Comparison of ENCODE assay signal across 9 cellular contexts in genomic region chr6:117548797-117549301, GRCh38. TPM values are rescaled to one million over a fixed set of nuclear protein-coding genes. Genes with fewer than 3 reads are reported as not detected.
A peak's percentile ranks its signal among the peaks of the same experiment; 100 is the strongest.
DNase-seq lines count a peak whose midpoint lies in the region; ATAC-seq and TF ChIP-seq lines count a peak whose summit lies in the region.
"Had no signal": no experiment of that assay in that cellular context is flagged by ENCODE, and none has a peak within 500 bp of the region (broad histone marks: within the 10 kb centered on the region; RNA-seq: fewer than 3 reads in every experiment).

No MANE protein-coding gene starts in this region.

- H3K4me1 ChIP-seq in BLaER1 treated with 17β-estradiol and CSF1 and Interleukin-3, amounts not matched to agents 10 nM and 100 nM = peaks cover 25 to 48% (median 33%) of the 10 kb centered on the region in 10 experiments
- H3K4me1 ChIP-seq in left lung = peaks cover 6 to 11% of the 10 kb centered on the region in 2 donors

- H3K27me3 ChIP-seq in BLaER1 treated with 17β-estradiol and CSF1 and Interleukin-3, amounts not matched to agents 10 nM and 100 nM = peaks cover 0 to 10% (median 5%) of the 10 kb centered on the region in 11 experiments; a peak in 6 of 22 replicates
- peaks cover 0 to 9% of the 10 kb centered on the region in 2 donors for H3K27me3 ChIP-seq in left lung
- H3K27me3 ChIP-seq: right lobe of liver had no signal

- TF ChIP-seq CTCF in left lung (IDR thresholded peaks at IDR 0.05) = no peak

- DNase-seq in activated T-cell treated with anti-CD3 and anti-CD28 coated beads, Interleukin-2, amount 50 U/mL, for 48 hours = peak; percentile 34 to 45
- DNase-seq in left lung (no peak), 8988T (no peak)
- DNase-seq: right lobe of liver had no signal

- H3K9me3 ChIP-seq in BLaER1 treated with 17β-estradiol and CSF1 and Interleukin-3, amounts not matched to agents 10 nM and 100 nM (replicated peaks in 1 of 11) = peaks cover 0 to 8% (median 5%) of the 10 kb centered on the region in 11 experiments; a peak in 12 of 22 replicates
- H3K9me3 ChIP-seq in left lung = no peaks in the 10 kb centered on the region

- H3K4me2 ChIP-seq in BLaER1 treated with 17β-estradiol and CSF1 and Interleukin-3, amounts not matched to agents 10 nM and 100 nM = peak overlapping the region; percentile 35 to 73 (median 51)

- peak; percentile 34 for ATAC-seq in HG03520 (IDR thresholded peaks at IDR 0.05; ENCODE audit: unreplicated experiment)
- peak; percentile 48 for ATAC-seq in left lung
- no peak for ATAC-seq in GM19452 (IDR thresholded peaks at IDR 0.05; ENCODE audit: unreplicated experiment)
- no peak for ATAC-seq in GM21528 (IDR thresholded peaks at IDR 0.05; ENCODE audit: low FRiP score, unreplicated experiment)
- ATAC-seq in GM21423 (IDR thresholded peaks at IDR 0.05; ENCODE audit: unreplicated experiment) = no peak

- H3K9ac ChIP-seq in BLaER1 treated with 17β-estradiol and CSF1 and Interleukin-3, amounts not matched to agents 10 nM and 100 nM = no peak overlapping the region

- intact Hi-C loops in left lung (cut with DNase I) = no loop called here

- no peaks in the 10 kb centered on the region for H4K20me1 ChIP-seq in BLaER1 treated with 17β-estradiol and CSF1 and Interleukin-3, amounts not matched to agents 10 nM and 100 nM

- H3K36me3 ChIP-seq in BLaER1 treated with 17β-estradiol and CSF1 and Interleukin-3, amounts not matched to agents 10 nM and 100 nM = no peaks in the 10 kb centered on the region
- H3K36me3 ChIP-seq in left lung = peaks cover 3 to 42% of the 10 kb centered on the region in 2 donors

- peak overlapping the region in 2 of 11 experiments; percentile 35 to 43; a peak in 2 of 22 replicates for H3K27ac ChIP-seq in BLaER1 treated with 17β-estradiol and CSF1 and Interleukin-3, amounts not matched to agents 10 nM and 100 nM
- peak overlapping the region; percentile 5 to 28 for H3K27ac ChIP-seq in left lung

- no peak overlapping the region for H3K4me3 ChIP-seq in BLaER1 treated with 17β-estradiol and CSF1 and Interleukin-3, amounts not matched to agents 10 nM and 100 nM
- no peak overlapping the region for H3K4me3 ChIP-seq in left lung

RNA-seq across cellular contexts. Expression of gene GOPC, which starts 53.5 kb away (rescaled TPM):
- total RNA-seq in left lung = 10 to 100 TPM; 19.1 to 32.1 TPM

Comparison
In these comparisons a context has a peak if more than half of its experiments do, and no peak if none do; other contexts are left out.
1. ATAC-seq: peak in HG03520 (single experiment) and left lung (single experiment); none in GM19452 (single experiment), GM21528 (single experiment) and GM21423 (single experiment).
2. DNase-seq: peak in activated T-cell treated with anti-CD3 and anti-CD28 coated beads, Interleukin-2, amount 50 U/mL, for 48 hours (2 of 2); none in left lung (0 of 2) and 8988T (single experiment).